8 cellular contexts compared by ENCODE assay signal in the genomic region with DNA sequence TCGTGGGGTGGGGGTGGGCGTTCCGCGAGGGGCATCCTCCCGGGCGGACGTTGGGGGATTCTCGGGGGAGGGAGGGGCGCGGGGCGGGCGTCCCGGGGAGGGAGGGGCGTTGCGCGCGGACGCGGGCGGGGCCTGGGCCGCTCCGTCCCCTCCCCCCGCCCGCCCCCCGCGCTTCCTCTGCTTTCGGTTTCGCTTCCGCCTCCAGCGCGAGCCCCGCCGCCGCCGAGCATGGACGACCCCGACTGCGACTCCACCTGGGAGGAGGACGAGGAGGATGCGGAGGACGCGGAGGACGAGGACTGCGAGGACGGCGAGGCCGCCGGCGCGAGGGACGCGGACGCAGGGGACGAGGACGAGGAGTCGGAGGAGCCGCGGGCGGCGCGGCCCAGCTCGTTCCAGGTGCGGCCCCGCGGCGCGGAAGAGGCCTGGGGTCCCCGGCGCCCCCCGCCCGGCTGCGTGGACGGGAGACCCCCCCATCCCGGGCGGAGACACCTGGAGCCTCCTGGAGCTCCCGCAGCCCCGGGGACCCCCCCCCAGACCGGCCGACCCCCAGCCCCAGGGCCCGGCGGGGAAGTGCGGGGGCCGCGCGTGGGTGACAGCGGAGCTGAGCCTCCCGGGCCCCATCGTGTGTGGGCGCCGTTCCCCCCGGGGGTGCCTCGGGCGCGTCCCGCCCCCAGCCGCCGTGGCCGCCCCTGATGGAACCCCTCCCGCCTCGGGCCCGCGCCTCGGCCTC. TPM values are rescaled to one million over a fixed set of nuclear protein-coding genes. Genes with fewer than 3 reads are reported as not detected.
DNase-seq lines count a peak whose midpoint lies in the region; ATAC-seq and TF ChIP-seq lines count a peak whose summit lies in the region.

A gene with protein sequence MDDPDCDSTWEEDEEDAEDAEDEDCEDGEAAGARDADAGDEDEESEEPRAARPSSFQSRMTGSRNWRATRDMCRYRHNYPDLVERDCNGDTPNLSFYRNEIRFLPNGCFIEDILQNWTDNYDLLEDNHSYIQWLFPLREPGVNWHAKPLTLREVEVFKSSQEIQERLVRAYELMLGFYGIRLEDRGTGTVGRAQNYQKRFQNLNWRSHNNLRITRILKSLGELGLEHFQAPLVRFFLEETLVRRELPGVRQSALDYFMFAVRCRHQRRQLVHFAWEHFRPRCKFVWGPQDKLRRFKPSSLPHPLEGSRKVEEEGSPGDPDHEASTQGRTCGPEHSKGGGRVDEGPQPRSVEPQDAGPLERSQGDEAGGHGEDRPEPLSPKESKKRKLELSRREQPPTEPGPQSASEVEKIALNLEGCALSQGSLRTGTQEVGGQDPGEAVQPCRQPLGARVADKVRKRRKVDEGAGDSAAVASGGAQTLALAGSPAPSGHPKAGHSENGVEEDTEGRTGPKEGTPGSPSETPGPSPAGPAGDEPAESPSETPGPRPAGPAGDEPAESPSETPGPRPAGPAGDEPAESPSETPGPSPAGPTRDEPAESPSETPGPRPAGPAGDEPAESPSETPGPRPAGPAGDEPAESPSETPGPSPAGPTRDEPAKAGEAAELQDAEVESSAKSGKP (plus strand): TSS at position 204 of the 733 bp plus-strand sequence. CDS start 25 bp downstream, at position 229.

- H3K9me3 ChIP-seq in SJCRH30 (replicated peaks) (no peaks in the 10 kb centered on the region), tibial nerve (no peaks in the 10 kb centered on the region)

- TF ChIP-seq POLR2A in tibial nerve (IDR thresholded peaks at IDR 0.05): peak; percentile 18 to 75

- H3K27ac Mint-ChIP-seq in activated naive CD4-positive, alpha-beta T cell treated with anti-CD3 and anti-CD28 coated beads, Interleukin-2, amount 10 ng/mL, durations not matched to agents 7 days and 5 days: peak within 1 kb of the TSS; percentile 94

- CTCF ChIA-PET in activated naive CD4-positive, alpha-beta T cell treated with anti-CD3 and anti-CD28 coated beads, Interleukin-2, amount 10 ng/mL, durations not matched to agents 7 days and 5 days (lab: Charles Lee): interaction anchor here (0.7 to 1.6 kb wide), 3 partner anchors 10 to 162 kb away, joined by 3 to 4 read pairs (median 3); a partner anchor contains a TSS

- H3K27ac ChIP-seq in SJCRH30 (no peak within 1 kb of the TSS), tibial nerve (peak within 1 kb of the TSS; percentile 88 to 98 (median 98))

- DNase-seq in GM10266 (ENCODE audit: extremely low spot score): peak; percentile 97
- DNase-seq in SJCRH30: peak; percentile 82 to 84
- peak; percentile 85 for DNase-seq in activated naive CD4-positive, alpha-beta T cell treated with anti-CD3 and anti-CD28 coated beads, Interleukin-2, amount 10 ng/mL, durations not matched to agents 7 days and 5 days
- DNase-seq in glomerular endothelial cell (ENCODE audit: extremely low read depth, low read depth, low spot score): no peak
- no peak for DNase-seq in omental fat pad (ENCODE audit: low spot score)
- DNase-seq in tibial nerve (ENCODE audit: low spot score in 2 of 2): peak; percentile 50 to 55
- no peak for DNase-seq in cortex of kidney (lab: John Stamatoyannopoulos, UW)

- TF ChIP-seq EP300 in tibial nerve (IDR thresholded peaks at IDR 0.05): peak in 1 of 2 donors; percentile 92

- 1 to 3% methylated on average over 7 to 48 of the region's 103 CpGs for WGBS in tibial nerve, 2 donors

- peak within 1 kb of the TSS; percentile 96 for H3K4me3 Mint-ChIP-seq in activated naive CD4-positive, alpha-beta T cell treated with anti-CD3 and anti-CD28 coated beads, Interleukin-2, amount 10 ng/mL, durations not matched to agents 7 days and 5 days

- H3K4me3 ChIP-seq in SJCRH30 (peak within 1 kb of the TSS; percentile 93), tibial nerve (peak within 1 kb of the TSS; percentile 89 to 100 (median 94))

- peaks cover 30% of the 10 kb centered on the region for H3K36me3 ChIP-seq in SJCRH30
- peaks cover 0 to 57% (median 19%) of the 10 kb centered on the region in 3 donors for H3K36me3 ChIP-seq in tibial nerve

- H3K36me3 Mint-ChIP-seq in activated naive CD4-positive, alpha-beta T cell treated with anti-CD3 and anti-CD28 coated beads, Interleukin-2, amount 10 ng/mL, durations not matched to agents 7 days and 5 days: peaks cover 22% of the 10 kb centered on the region

- ATAC-seq in HG02981 (IDR thresholded peaks at IDR 0.05; ENCODE audit: unreplicated experiment) (peak; percentile 51), omental fat pad (ENCODE audit: low FRiP score) (peak; percentile 20)

- H3K27me3 ChIP-seq in SJCRH30 (no peaks in the 10 kb centered on the region), tibial nerve (no peaks in the 10 kb centered on the region)

- H3K9me3 Mint-ChIP-seq in activated naive CD4-positive, alpha-beta T cell treated with anti-CD3 and anti-CD28 coated beads, Interleukin-2, amount 10 ng/mL, durations not matched to agents 7 days and 5 days: no peaks in the 10 kb centered on the region

- no peaks in the 10 kb centered on the region for H3K27me3 Mint-ChIP-seq in activated naive CD4-positive, alpha-beta T cell treated with anti-CD3 and anti-CD28 coated beads, Interleukin-2, amount 10 ng/mL, durations not matched to agents 7 days and 5 days

- H3K4me1 Mint-ChIP-seq in activated naive CD4-positive, alpha-beta T cell treated with anti-CD3 and anti-CD28 coated beads, Interleukin-2, amount 10 ng/mL, durations not matched to agents 7 days and 5 days: peaks cover 35% of the 10 kb centered on the region

- peaks cover 8% of the 10 kb centered on the region; the same call in 1 of the 2 replicates for H3K4me1 ChIP-seq in SJCRH30
- H3K4me1 ChIP-seq in tibial nerve: peaks cover 0 to 41% (median 26%) of the 10 kb centered on the region in 4 donors

- TF ChIP-seq CTCF in GM10266 (IDR thresholded peaks at IDR 0.05; ENCODE audit: control insufficient read depth, insufficient read depth, low read depth, missing control alignments): no peak
- TF ChIP-seq CTCF in omental fat pad (IDR thresholded peaks at IDR 0.05): no peak
- TF ChIP-seq CTCF in tibial nerve (IDR thresholded peaks at IDR 0.05): no peak

RNA-seq across cellular contexts. Expression of the gene that starts here (rescaled TPM):
- 46.6 and 49.0 TPM in 2 replicates for total RNA-seq in SJCRH30 (2014; rRNA removed; shearing (Covaris generic))
- total RNA-seq in glomerular endothelial cell (72.3 and 79.7 TPM in 2 replicates), omental fat pad (10 to 100 TPM; 34.0 to 84.2 (median 52.8) TPM), tibial nerve (100 to 1,000 TPM in 1 of 4 donors, 10 to 100 TPM in 3; 67.1 to 108 (median 80.8) TPM)

Comparison
In these comparisons a context has a peak if more than half of its experiments do, and no peak if none do; other contexts are left out.
1. DNase-seq: peak in GM10266 (single experiment), SJCRH30 (2 of 2), activated naive CD4-positive, alpha-beta T cell treated with anti-CD3 and anti-CD28 coated beads, Interleukin-2, amount 10 ng/mL, durations not matched to agents 7 days and 5 days (single experiment) and tibial nerve (2 of 2); none in glomerular endothelial cell (single experiment), omental fat pad (single experiment) and cortex of kidney (single experiment).